In the genomic region with DNA sequence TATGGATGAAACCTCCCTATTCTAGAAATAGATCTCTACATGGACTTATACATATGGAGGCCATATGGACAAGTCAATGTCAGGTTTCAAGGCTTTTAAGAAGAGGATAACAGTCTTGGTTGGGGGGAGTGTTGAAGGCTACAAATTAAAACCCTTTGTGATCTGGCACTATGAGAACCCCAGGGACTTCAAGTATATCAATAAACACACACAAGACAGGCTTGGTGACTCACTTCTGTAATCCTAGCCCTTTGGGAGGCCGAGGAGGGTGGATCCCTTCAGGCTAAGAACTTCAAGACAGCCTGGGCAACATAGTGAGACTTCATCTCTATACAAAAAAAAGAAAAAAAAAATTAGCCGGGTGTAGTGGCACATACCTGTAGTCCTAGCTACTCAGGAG, we compare ENCODE assay signal across 1 cellular context.
TF ChIP-seq lines count a peak whose summit lies in the region.

No MANE protein-coding gene starts in this region.

TF ChIP-seq in HEK293, 187 proteins besides CTCF, POLR2A, EP300 and RAD21 (continued from another document):
- TF ChIP-seq, protein P1, sequence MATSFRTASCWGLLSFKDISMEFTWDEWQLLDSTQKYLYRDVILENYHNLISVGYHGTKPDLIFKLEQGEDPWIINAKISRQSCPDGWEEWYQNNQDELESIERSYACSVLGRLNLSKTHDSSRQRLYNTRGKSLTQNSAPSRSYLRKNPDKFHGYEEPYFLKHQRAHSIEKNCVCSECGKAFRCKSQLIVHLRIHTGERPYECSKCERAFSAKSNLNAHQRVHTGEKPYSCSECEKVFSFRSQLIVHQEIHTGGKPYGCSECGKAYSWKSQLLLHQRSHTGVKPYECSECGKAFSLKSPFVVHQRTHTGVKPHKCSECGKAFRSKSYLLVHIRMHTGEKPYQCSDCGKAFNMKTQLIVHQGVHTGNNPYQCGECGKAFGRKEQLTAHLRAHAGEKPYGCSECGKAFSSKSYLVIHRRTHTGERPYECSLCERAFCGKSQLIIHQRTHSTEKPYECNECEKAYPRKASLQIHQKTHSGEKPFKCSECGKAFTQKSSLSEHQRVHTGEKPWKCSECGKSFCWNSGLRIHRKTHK (tag by site-specific recombination; IDR thresholded peaks at IDR 0.05), result no peak
